ENCODE assay signal across 1 cellular context in the genomic region with DNA sequence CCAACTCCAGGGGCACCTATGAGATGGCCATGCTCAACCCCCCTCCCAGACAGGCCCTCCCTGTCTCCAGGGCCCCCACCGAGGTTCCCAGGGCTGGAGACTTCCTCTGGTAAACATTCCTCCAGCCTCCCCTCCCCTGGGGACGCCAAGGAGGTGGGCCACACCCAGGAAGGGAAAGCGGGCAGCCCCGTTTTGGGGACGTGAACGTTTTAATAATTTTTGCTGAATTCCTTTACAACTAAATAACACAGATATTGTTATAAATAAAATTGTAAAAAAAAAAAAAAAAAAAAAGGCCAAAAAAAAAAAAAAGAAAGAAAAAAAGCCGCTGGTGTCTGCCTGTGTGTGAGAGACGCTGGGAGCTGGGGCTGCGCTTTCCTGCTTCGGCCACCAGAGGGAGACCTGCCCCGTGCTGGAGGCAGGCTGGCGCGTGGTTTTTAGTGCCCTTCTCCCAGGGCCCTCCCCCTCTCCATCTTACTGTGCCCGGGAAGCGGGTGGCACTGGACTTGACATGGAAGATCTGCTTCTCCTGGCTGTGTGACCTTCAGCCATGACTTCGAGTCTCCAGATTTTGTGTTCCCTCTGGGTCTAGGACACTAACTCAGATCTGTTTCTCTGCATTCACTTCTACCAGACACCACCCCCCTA.
TF ChIP-seq lines count a peak whose summit lies in the region.

No MANE protein-coding gene starts in this region.

TF ChIP-seq in K562, 482 proteins besides CTCF, POLR2A, EP300 and RAD21 (continued from another document and continues in another):
- TF ChIP-seq XRCC4 (IDR thresholded peaks at IDR 0.05; ENCODE audit: extremely low read depth, insufficient read depth, insufficient read length) = no peak
- no peak for TF ChIP-seq SMARCE1 (IDR thresholded peaks at IDR 0.05)
- no peak for TF ChIP-seq RBM22 (IDR thresholded peaks at IDR 0.05; ENCODE audit: low read depth, low read length, poor library complexity, severe bottlenecking)
- TF ChIP-seq HNRNPL (IDR thresholded peaks at IDR 0.05; ENCODE audit: low read depth, low read length) = peak; percentile 52; the same call in 1 of the 2 replicates
- no peak for TF ChIP-seq DDX20 (tag; IDR thresholded peaks at IDR 0.05; ENCODE audit: low read depth)
- TF ChIP-seq POLR2H (tag; IDR thresholded peaks at IDR 0.05; ENCODE audit: low read depth) = no peak
- TF ChIP-seq FUS (optimal IDR thresholded peaks at IDR 0.05; ENCODE audit: low read depth, low read length) = no peak
- no peak for TF ChIP-seq MYBL2 (IDR thresholded peaks at IDR 0.05; ENCODE audit: low read depth)
- no peak for TF ChIP-seq MYBL2 (CRISPR knock-in tag; IDR thresholded peaks at IDR 0.05; ENCODE audit: borderline replicate concordance)
- TF ChIP-seq ZNF436 (CRISPR knock-in tag; IDR thresholded peaks at IDR 0.05) = no peak
- TF ChIP-seq, protein P1, sequence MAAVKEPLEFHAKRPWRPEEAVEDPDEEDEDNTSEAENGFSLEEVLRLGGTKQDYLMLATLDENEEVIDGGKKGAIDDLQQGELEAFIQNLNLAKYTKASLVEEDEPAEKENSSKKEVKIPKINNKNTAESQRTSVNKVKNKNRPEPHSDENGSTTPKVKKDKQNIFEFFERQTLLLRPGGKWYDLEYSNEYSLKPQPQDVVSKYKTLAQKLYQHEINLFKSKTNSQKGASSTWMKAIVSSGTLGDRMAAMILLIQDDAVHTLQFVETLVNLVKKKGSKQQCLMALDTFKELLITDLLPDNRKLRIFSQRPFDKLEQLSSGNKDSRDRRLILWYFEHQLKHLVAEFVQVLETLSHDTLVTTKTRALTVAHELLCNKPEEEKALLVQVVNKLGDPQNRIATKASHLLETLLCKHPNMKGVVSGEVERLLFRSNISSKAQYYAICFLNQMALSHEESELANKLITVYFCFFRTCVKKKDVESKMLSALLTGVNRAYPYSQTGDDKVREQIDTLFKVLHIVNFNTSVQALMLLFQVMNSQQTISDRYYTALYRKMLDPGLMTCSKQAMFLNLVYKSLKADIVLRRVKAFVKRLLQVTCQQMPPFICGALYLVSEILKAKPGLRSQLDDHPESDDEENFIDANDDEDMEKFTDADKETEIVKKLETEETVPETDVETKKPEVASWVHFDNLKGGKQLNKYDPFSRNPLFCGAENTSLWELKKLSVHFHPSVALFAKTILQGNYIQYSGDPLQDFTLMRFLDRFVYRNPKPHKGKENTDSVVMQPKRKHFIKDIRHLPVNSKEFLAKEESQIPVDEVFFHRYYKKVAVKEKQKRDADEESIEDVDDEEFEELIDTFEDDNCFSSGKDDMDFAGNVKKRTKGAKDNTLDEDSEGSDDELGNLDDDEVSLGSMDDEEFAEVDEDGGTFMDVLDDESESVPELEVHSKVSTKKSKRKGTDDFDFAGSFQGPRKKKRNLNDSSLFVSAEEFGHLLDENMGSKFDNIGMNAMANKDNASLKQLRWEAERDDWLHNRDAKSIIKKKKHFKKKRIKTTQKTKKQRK (IDR thresholded peaks at IDR 0.05; ENCODE audit: borderline replicate concordance, low read depth, low read length) = no peak
- TF ChIP-seq CBFA2T3 (IDR thresholded peaks at IDR 0.05) = no peak
- TF ChIP-seq BRD9 (IDR thresholded peaks at IDR 0.05; ENCODE audit: low read depth, partially characterized antibody) = peak; percentile 35
- TF ChIP-seq SP1 (CRISPR knock-in tag; IDR thresholded peaks at IDR 0.05) = no peak
- TF ChIP-seq BDP1 (IDR thresholded peaks at IDR 0.05; ENCODE audit: insufficient read depth, insufficient read length) = no peak
- TF ChIP-seq, protein P2, sequence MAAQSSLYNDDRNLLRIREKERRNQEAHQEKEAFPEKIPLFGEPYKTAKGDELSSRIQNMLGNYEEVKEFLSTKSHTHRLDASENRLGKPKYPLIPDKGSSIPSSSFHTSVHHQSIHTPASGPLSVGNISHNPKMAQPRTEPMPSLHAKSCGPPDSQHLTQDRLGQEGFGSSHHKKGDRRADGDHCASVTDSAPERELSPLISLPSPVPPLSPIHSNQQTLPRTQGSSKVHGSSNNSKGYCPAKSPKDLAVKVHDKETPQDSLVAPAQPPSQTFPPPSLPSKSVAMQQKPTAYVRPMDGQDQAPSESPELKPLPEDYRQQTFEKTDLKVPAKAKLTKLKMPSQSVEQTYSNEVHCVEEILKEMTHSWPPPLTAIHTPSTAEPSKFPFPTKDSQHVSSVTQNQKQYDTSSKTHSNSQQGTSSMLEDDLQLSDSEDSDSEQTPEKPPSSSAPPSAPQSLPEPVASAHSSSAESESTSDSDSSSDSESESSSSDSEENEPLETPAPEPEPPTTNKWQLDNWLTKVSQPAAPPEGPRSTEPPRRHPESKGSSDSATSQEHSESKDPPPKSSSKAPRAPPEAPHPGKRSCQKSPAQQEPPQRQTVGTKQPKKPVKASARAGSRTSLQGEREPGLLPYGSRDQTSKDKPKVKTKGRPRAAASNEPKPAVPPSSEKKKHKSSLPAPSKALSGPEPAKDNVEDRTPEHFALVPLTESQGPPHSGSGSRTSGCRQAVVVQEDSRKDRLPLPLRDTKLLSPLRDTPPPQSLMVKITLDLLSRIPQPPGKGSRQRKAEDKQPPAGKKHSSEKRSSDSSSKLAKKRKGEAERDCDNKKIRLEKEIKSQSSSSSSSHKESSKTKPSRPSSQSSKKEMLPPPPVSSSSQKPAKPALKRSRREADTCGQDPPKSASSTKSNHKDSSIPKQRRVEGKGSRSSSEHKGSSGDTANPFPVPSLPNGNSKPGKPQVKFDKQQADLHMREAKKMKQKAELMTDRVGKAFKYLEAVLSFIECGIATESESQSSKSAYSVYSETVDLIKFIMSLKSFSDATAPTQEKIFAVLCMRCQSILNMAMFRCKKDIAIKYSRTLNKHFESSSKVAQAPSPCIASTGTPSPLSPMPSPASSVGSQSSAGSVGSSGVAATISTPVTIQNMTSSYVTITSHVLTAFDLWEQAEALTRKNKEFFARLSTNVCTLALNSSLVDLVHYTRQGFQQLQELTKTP (IDR thresholded peaks at IDR 0.05; ENCODE audit: low read depth in 1 of 2, partially characterized antibody in 2 of 2) = no peak
- TF ChIP-seq MAZ (CRISPR knock-in tag; conservative IDR thresholded peaks at IDR 0.05 in 1 of 2, IDR thresholded peaks at IDR 0.05 in 1 of 2) = peak in 1 of 2 experiments; percentile 36; a peak in 1 of 4 replicates
- peak; percentile 63; the same call in 1 of the 2 replicates for TF ChIP-seq CC2D1A (IDR thresholded peaks at IDR 0.05)
- TF ChIP-seq NCOA2 (IDR thresholded peaks at IDR 0.05; ENCODE audit: partially characterized antibody in 2 of 2) = no peak
- no peak for TF ChIP-seq PHF20 (IDR thresholded peaks at IDR 0.05; ENCODE audit: partially characterized antibody)
- TF ChIP-seq THRAP3 (IDR thresholded peaks at IDR 0.05; ENCODE audit: borderline replicate concordance) = no peak
- no peak for TF ChIP-seq NCOA1 (IDR thresholded peaks at IDR 0.05; ENCODE audit: low read depth)
- TF ChIP-seq, protein P3, sequence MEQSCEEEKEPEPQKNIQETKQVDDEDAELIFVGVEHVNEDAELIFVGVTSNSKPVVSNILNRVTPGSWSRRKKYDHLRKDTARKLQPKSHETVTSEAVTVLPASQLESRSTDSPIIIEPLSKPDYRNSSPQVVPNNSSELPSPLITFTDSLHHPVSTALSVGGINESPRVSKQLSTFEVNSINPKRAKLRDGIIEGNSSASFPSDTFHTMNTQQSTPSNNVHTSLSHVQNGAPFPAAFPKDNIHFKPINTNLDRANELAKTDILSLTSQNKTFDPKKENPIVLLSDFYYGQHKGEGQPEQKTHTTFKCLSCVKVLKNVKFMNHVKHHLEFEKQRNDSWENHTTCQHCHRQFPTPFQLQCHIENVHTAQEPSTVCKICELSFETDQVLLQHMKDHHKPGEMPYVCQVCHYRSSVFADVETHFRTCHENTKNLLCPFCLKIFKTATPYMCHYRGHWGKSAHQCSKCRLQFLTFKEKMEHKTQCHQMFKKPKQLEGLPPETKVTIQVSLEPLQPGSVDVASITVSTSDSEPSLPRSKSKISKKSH (CRISPR knock-in tag; IDR thresholded peaks at IDR 0.05) = no peak
- TF ChIP-seq PRMT5 (CRISPR knock-in tag; IDR thresholded peaks at IDR 0.05) = no peak
- no peak for TF ChIP-seq ZNF311 (CRISPR knock-in tag; IDR thresholded peaks at IDR 0.05)
- no peak for TF ChIP-seq PPARD (CRISPR knock-in tag; IDR thresholded peaks at IDR 0.05)
- TF ChIP-seq GATA2 (CRISPR knock-in tag; IDR thresholded peaks at IDR 0.05) = no peak
- no peak for TF ChIP-seq SAP30 (IDR thresholded peaks at IDR 0.05; ENCODE audit: borderline replicate concordance, insufficient read depth, low read depth, low read length, poor library complexity, severe bottlenecking)
- TF ChIP-seq, protein P4, sequence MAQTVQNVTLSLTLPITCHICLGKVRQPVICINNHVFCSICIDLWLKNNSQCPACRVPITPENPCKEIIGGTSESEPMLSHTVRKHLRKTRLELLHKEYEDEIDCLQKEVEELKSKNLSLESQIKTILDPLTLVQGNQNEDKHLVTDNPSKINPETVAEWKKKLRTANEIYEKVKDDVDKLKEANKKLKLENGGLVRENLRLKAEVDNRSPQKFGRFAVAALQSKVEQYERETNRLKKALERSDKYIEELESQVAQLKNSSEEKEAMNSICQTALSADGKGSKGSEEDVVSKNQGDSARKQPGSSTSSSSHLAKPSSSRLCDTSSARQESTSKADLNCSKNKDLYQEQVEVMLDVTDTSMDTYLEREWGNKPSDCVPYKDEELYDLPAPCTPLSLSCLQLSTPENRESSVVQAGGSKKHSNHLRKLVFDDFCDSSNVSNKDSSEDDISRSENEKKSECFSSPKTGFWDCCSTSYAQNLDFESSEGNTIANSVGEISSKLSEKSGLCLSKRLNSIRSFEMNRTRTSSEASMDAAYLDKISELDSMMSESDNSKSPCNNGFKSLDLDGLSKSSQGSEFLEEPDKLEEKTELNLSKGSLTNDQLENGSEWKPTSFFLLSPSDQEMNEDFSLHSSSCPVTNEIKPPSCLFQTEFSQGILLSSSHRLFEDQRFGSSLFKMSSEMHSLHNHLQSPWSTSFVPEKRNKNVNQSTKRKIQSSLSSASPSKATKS (CRISPR knock-in tag; IDR thresholded peaks at IDR 0.05) = no peak
- TF ChIP-seq CXXC5 (CRISPR knock-in tag; IDR thresholded peaks at IDR 0.05) = 0 out of 2 replicates have a peak, but pooled peaks have one; percentile 25
- TF ChIP-seq RBM17 (IDR thresholded peaks at IDR 0.05; ENCODE audit: borderline replicate concordance, low read depth, low read length) = no peak
- TF ChIP-seq, protein P5, sequence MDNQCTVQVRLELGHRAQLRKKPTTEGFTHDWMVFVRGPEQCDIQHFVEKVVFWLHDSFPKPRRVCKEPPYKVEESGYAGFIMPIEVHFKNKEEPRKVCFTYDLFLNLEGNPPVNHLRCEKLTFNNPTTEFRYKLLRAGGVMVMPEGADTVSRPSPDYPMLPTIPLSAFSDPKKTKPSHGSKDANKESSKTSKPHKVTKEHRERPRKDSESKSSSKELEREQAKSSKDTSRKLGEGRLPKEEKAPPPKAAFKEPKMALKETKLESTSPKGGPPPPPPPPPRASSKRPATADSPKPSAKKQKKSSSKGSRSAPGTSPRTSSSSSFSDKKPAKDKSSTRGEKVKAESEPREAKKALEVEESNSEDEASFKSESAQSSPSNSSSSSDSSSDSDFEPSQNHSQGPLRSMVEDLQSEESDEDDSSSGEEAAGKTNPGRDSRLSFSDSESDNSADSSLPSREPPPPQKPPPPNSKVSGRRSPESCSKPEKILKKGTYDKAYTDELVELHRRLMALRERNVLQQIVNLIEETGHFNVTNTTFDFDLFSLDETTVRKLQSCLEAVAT (IDR thresholded peaks at IDR 0.05) = no peak
- no peak for TF ChIP-seq ZNF146 (CRISPR knock-in tag; IDR thresholded peaks at IDR 0.05; ENCODE audit: unreplicated experiment)
- TF ChIP-seq, protein P6, sequence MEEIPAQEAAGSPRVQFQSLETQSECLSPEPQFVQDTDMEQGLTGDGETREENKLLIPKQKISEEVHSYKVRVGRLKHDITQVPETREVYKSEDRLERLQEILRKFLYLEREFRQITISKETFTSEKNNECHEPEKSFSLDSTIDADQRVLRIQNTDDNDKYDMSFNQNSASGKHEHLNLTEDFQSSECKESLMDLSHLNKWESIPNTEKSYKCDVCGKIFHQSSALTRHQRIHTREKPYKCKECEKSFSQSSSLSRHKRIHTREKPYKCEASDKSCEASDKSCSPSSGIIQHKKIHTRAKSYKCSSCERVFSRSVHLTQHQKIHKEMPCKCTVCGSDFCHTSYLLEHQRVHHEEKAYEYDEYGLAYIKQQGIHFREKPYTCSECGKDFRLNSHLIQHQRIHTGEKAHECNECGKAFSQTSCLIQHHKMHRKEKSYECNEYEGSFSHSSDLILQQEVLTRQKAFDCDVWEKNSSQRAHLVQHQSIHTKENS (CRISPR knock-in tag; IDR thresholded peaks at IDR 0.05) = no peak
- TF ChIP-seq HLTF (IDR thresholded peaks at IDR 0.05) = no peak
- TF ChIP-seq RFX7 (CRISPR knock-in tag; IDR thresholded peaks at IDR 0.05) = no peak
- no peak for TF ChIP-seq KLF13 (tag; IDR thresholded peaks at IDR 0.05; ENCODE audit: borderline replicate concordance, low read depth)
- TF ChIP-seq ZEB2 (IDR thresholded peaks at IDR 0.05) = no peak
- no peak for TF ChIP-seq ZNF263 (CRISPR knock-in tag; IDR thresholded peaks at IDR 0.05; ENCODE audit: borderline replicate concordance)
- no peak for TF ChIP-seq NCOA4 (IDR thresholded peaks at IDR 0.05; ENCODE audit: partially characterized antibody)
- TF ChIP-seq KDM5B (IDR thresholded peaks at IDR 0.05; ENCODE audit: insufficient replicate concordance, low read depth, low read length) = no peak
- peak; percentile 86 for TF ChIP-seq MYC (IDR thresholded peaks at IDR 0.05; ENCODE audit: low read depth, low read length)
- no peak for TF ChIP-seq MYC (CRISPR knock-in tag; IDR thresholded peaks at IDR 0.05; ENCODE audit: borderline replicate concordance, low read depth)
- TF ChIP-seq, protein P7, sequence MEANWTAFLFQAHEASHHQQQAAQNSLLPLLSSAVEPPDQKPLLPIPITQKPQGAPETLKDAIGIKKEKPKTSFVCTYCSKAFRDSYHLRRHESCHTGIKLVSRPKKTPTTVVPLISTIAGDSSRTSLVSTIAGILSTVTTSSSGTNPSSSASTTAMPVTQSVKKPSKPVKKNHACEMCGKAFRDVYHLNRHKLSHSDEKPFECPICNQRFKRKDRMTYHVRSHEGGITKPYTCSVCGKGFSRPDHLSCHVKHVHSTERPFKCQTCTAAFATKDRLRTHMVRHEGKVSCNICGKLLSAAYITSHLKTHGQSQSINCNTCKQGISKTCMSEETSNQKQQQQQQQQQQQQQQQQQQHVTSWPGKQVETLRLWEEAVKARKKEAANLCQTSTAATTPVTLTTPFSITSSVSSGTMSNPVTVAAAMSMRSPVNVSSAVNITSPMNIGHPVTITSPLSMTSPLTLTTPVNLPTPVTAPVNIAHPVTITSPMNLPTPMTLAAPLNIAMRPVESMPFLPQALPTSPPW (CRISPR knock-in tag; IDR thresholded peaks at IDR 0.05) = peak; percentile 58; the same call in 1 of the 2 replicates
- TF ChIP-seq SRF (CRISPR knock-in tag; IDR thresholded peaks at IDR 0.05) = no peak
- TF ChIP-seq, protein P8, sequence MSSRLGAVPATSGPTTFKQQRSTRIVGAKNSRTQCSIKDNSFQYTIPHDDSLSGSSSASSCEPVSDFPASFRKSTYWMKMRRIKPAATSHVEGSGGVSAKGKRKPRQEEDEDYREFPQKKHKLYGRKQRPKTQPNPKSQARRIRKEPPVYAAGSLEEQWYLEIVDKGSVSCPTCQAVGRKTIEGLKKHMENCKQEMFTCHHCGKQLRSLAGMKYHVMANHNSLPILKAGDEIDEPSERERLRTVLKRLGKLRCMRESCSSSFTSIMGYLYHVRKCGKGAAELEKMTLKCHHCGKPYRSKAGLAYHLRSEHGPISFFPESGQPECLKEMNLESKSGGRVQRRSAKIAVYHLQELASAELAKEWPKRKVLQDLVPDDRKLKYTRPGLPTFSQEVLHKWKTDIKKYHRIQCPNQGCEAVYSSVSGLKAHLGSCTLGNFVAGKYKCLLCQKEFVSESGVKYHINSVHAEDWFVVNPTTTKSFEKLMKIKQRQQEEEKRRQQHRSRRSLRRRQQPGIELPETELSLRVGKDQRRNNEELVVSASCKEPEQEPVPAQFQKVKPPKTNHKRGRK (tag; IDR thresholded peaks at IDR 0.05) = peak; percentile 57
- TF ChIP-seq ARNT (IDR thresholded peaks at IDR 0.05) = no peak
